Comparison of ENCODE assay signal across 22 cellular contexts in genomic region chr17:75791251-75791650, GRCh38. TPM values are rescaled to one million over a fixed set of nuclear protein-coding genes. Genes with fewer than 3 reads are reported as not detected.
DNase-seq lines count a peak whose midpoint lies in the region; ATAC-seq, FAIRE-seq and TF ChIP-seq lines count a peak whose summit lies in the region.
"Had no signal": no experiment of that assay in that cellular context is flagged by ENCODE, and none has a peak within 500 bp of the region (broad histone marks: within the 10 kb centered on the region; RNA-seq: fewer than 3 reads in every experiment).

No MANE protein-coding gene starts in this region.

- H3K9ac ChIP-seq in Loucy (ENCODE audit: low read depth, low read length, poor library complexity, severe bottlenecking) (no peak overlapping the region), K562 (ENCODE audit: insufficient read depth in 1 of 2, low read depth in 2 of 2, low read length in 2 of 2) (no peak overlapping the region)
- H3K9ac ChIP-seq: GM23248, KMS-11 had no signal

- no peaks in the 10 kb centered on the region for H3K9me3 ChIP-seq in HEK293 (ENCODE audit: control insufficient read depth, insufficient read depth, low read depth, low read length)
- H3K9me3 ChIP-seq in Loucy (ENCODE audit: insufficient read depth, low read depth, low read length) = no peaks in the 10 kb centered on the region
- H3K9me3 ChIP-seq in K562 (replicated peaks; ENCODE audit: control insufficient read depth, insufficient read depth, low read depth, low read length) = no peaks in the 10 kb centered on the region
- H3K9me3 ChIP-seq: BE2C had no signal

- H3K27me3 ChIP-seq in Loucy (ENCODE audit: insufficient read depth, low read length, poor library complexity, severe bottlenecking) (no peaks in the 10 kb centered on the region), K562 (ENCODE audit: control insufficient read depth in 2 of 2, insufficient read depth in 2 of 2, low read length in 2 of 2) (no peaks in the 10 kb centered on the region), H7 (ENCODE audit: control insufficient read depth, insufficient read depth, low read length) (no peaks in the 10 kb centered on the region)
- H3K27me3 ChIP-seq: BE2C had no signal

- H2AFZ ChIP-seq in Loucy (ENCODE audit: low read length) (no peak overlapping the region), K562 (ENCODE audit: low read depth, low read length) (no peak overlapping the region)
- H2AFZ ChIP-seq: GM23248 had no signal

- H3K36me3 ChIP-seq in HEK293 (ENCODE audit: control insufficient read depth in 2 of 2, insufficient read depth in 1 of 2, low read length in 2 of 2) (peaks cover 17 to 51% of the 10 kb centered on the region in 2 experiments), Loucy (ENCODE audit: insufficient read depth, low read length) (peaks cover 24% of the 10 kb centered on the region; the same call in 1 of the 2 replicates), K562 (ENCODE audit: control insufficient read depth, insufficient read depth, low read length) (peaks cover 40% of the 10 kb centered on the region; the same call in 2 of the 3 replicates), H7 (replicated peaks; ENCODE audit: control insufficient read depth, insufficient read depth, low read length) (peaks cover 4% of the 10 kb centered on the region)

- peaks cover 99% of the 10 kb centered on the region for H3K79me2 ChIP-seq in Loucy (ENCODE audit: insufficient read depth, low read length)
- peaks cover 52% of the 10 kb centered on the region for H3K79me2 ChIP-seq in K562 (ENCODE audit: control insufficient read depth, insufficient read depth, low read length)

- DNase-seq in K562 (ENCODE audit: extremely low read depth in 1 of 4, low spot score in 3 of 4) = no peak
- no peak for DNase-seq in neural crest cell (ENCODE audit: low read depth, low spot score)
- DNase-seq in H7 = no peak
- no peak for DNase-seq in EL
- DNase-seq: BE2C; C1 segment of cervical spinal cord; CD4-positive, CD25-positive, alpha-beta regulatory T cell; CD8-positive, alpha-beta memory T cell; COR-L47; DMS 273 treated with DMSO at 0.1 percent for 48 hours; DMS53; DND-41; GM23248; HCEC 1CT; HFFc6 had no signal

- H3K9me1 ChIP-seq in K562 (ENCODE audit: control insufficient read depth, insufficient read depth, low read length) = no peaks in the 10 kb centered on the region

- peaks cover 18% of the 10 kb centered on the region for H3K4me1 Mint-ChIP-seq in neural crest cell

- CTCF ChIA-PET in HEK293 (lab: Yijun Ruan, JAX) (interaction anchor here (0.9 to 1.6 kb wide), 4 partner anchors 8 to 209 kb away, joined by 3 to 8 read pairs (median 4); partner anchors contain the start of gene CDK3), K562 (lab: Yijun Ruan, JAX; ENCODE audit: low intra/inter-chr PET ratio) (no interaction called here)

- H3K27me3 Mint-ChIP-seq in neural crest cell (ENCODE audit: low read depth) = no peaks in the 10 kb centered on the region
- H3K27me3 Mint-ChIP-seq: CD4-positive, CD25-positive, alpha-beta regulatory T cell; CD8-positive, alpha-beta memory T cell had no signal

- peak overlapping the region; percentile 14 for H3K4me3 Mint-ChIP-seq in neural crest cell
- H3K4me3 Mint-ChIP-seq: CD8-positive, alpha-beta memory T cell; HFFc6 had no signal

- no TSS peak for BruUV-seq in K562 (replicated peaks; lab: Mats Ljungman, UMichigan)

- H3K27ac ChIP-seq in HEK293 (ENCODE audit: extremely low read depth, low read depth, low read length) (no peak overlapping the region), K562 (ENCODE audit: extremely low read depth, low read depth, low read length) (no peak overlapping the region)
- H3K27ac ChIP-seq: GM23248, KMS-11 had no signal

- TF ChIP-seq EP300 in K562 (IDR thresholded peaks at IDR 0.05; ENCODE audit: low read length) = no peak

- TF ChIP-seq POLR2A in K562 (conservative IDR thresholded peaks at IDR 0.05) = no peak

- H3K4me3 ChIP-seq in HEK293 (ENCODE audit: low read depth, low read length) (no peak overlapping the region), Loucy (ENCODE audit: low read length, poor library complexity, severe bottlenecking) (no peak overlapping the region), K562 (no peak overlapping the region), H7 (ENCODE audit: insufficient read depth, low read depth, low read length) (no peak overlapping the region)
- H3K4me3 ChIP-seq: GM23248 had no signal

- intact Hi-C loops in K562 (cut with micrococcal nuclease) = no loop called here

- no peak overlapping the region for H3K27ac Mint-ChIP-seq in neural crest cell (ENCODE audit: unreplicated experiment)
- H3K27ac Mint-ChIP-seq: CD4-positive, CD25-positive, alpha-beta regulatory T cell; HFFc6 had no signal

- peaks cover 35% of the 10 kb centered on the region for H4K20me1 ChIP-seq in Loucy (ENCODE audit: insufficient read depth, low read length, poor library complexity, severe bottlenecking)
- H4K20me1 ChIP-seq in K562 (replicated peaks; ENCODE audit: control insufficient read depth, insufficient read depth, low read length) = no peaks in the 10 kb centered on the region

- no peak for ATAC-seq in K562
- no peak for ATAC-seq in GM21515 (IDR thresholded peaks at IDR 0.05; ENCODE audit: unreplicated experiment)

- no peak for TF ChIP-seq CTCF in HEK293 (tag by site-specific recombination; IDR thresholded peaks at IDR 0.05)
- TF ChIP-seq CTCF in Loucy (conservative IDR thresholded peaks at IDR 0.05; ENCODE audit: low read length) = no peak
- TF ChIP-seq CTCF in K562 (IDR thresholded peaks at IDR 0.05 in 2 of 3, conservative IDR thresholded peaks at IDR 0.05 in 1 of 3; ENCODE audit: insufficient read depth in 2 of 3, low read depth in 1 of 3, low read length in 3 of 3) = no peak
- TF ChIP-seq CTCF in neural crest cell (conservative IDR thresholded peaks at IDR 0.05) = no peak

- no peaks in the 10 kb centered on the region for H3K9me3 Mint-ChIP-seq in neural crest cell
- H3K9me3 Mint-ChIP-seq: CD4-positive, CD25-positive, alpha-beta regulatory T cell; CD8-positive, alpha-beta memory T cell; HFFc6 had no signal

- peaks cover 6% of the 10 kb centered on the region for H3K36me3 Mint-ChIP-seq in neural crest cell (ENCODE audit: low read depth)

- FAIRE-seq in K562 (lab: Jason Lieb, UNC) = no peak
- FAIRE-seq: G401.6, GM12892, GM18507 had no signal

- in situ Hi-C loops in K562 (cut with MboI) = no loop called here

- no peak for TF ChIP-seq RAD21 in K562 (CRISPR knock-in tag; conservative IDR thresholded peaks at IDR 0.05 in 1 of 2, IDR thresholded peaks at IDR 0.05 in 1 of 2)

- no peaks in the 10 kb centered on the region for H3K9me2 ChIP-seq in Loucy (replicated peaks; ENCODE audit: low read depth, low read length)

- H3K4me2 ChIP-seq in Loucy (ENCODE audit: low read depth, low read length, poor library complexity, severe bottlenecking) (peak overlapping the region; percentile 15), K562 (ENCODE audit: insufficient read depth, low read length) (no peak overlapping the region)
- H3K4me2 ChIP-seq: KMS-11 had no signal

- H3F3A ChIP-seq in Loucy (ENCODE audit: low read depth) = no peaks in the 10 kb centered on the region

- H3K4me1 ChIP-seq in HEK293 (ENCODE audit: control insufficient read depth, insufficient read depth, low read length) (peaks cover 5% of the 10 kb centered on the region; the same call in 1 of the 2 replicates), Loucy (ENCODE audit: insufficient read depth, low read length, poor library complexity, severe bottlenecking) (peaks cover 46% of the 10 kb centered on the region), K562 (replicated peaks in 1 of 2; ENCODE audit: control insufficient read depth in 2 of 2, insufficient read depth in 2 of 2, low read length in 2 of 2) (peaks cover 12 to 14% of the 10 kb centered on the region in 2 experiments)
- H3K4me1 ChIP-seq: BE2C had no signal

- POLR2A ChIA-PET in HEK293 (lab: Yijun Ruan, JAX) (interaction anchor here (0.6 to 4.8 kb wide), 4 partner anchors 12 to 64 kb away, joined by 3 to 54 read pairs (median 5); partner anchors contain the start of gene WBP2), K562 (lab: Yijun Ruan, JAX) (interaction anchor here (1.1 to 2.5 kb wide), 6 partner anchors 8 to 27 kb away, joined by 3 to 25 read pairs (median 6); a partner anchor contains a TSS)

- WGBS in K562 (ENCODE audit: insufficient coverage, low coverage, missing lambda C conversion rate) = 90% methylated on average over 6 of the region's 6 CpGs

RNA-seq across cellular contexts. Expression of gene UNK, which starts 6.6 kb away (rescaled TPM):
- 112 and 148 TPM in 2 replicates for total RNA-seq in K562 (2011; cell fraction: chromatin; rRNA removed; ENCODE audit: low replicate concordance)
- 60.9 and 67.9 TPM in 2 replicates for total RNA-seq in K562 (2011; cell fraction: nucleolus; rRNA removed)
- 116 and 161 TPM in 2 replicates for total RNA-seq in K562 (2011; cell fraction: nucleoplasm; rRNA removed)
- total RNA-seq in K562 (2014; rRNA removed) (12.8 and 16.0 TPM in 2 replicates), K562 (2014; rRNA removed; fragmentation: Illumina TruSeq; extraction: Trizol) (24.8 and 27.6 TPM in 2 replicates), K562 (2015; rRNA removed; fragmentation: Illumina TruSeq; extraction: Trizol) (25.8 and 27.7 TPM in 2 replicates), K562 (2021) (22.2 and 26.7 TPM in 2 replicates), neural crest cell (49.3 and 49.4 TPM in 2 replicates)
- polyA plus RNA-seq in K562 (2011; rRNA removed) (38.6 and 38.7 TPM in 2 replicates), K562 (2014; fragmentation: Illumina TruSeq; extraction: Trizol) (36.5 and 38.1 TPM in 2 replicates), K562 (2014; fragmentation: Nextera tagmentation; extraction: Ambion mirVana) (10 to 100 TPM; 13.7 to 18.8 TPM), K562 (2014; rRNA removed) (24.2 and 25.4 TPM in 2 replicates)
- 17.7 and 26.9 TPM in 2 replicates for polyA plus RNA-seq in K562 (2011; cell fraction: cytosol; rRNA removed)
- 31.3 and 35.3 TPM in 2 replicates for polyA plus RNA-seq in K562 (2011; cell fraction: nucleus; rRNA removed)
- polyA plus RNA-seq in K562 (2012) = 20.2 and 24.9 TPM in 2 replicates
- 25.3 and 43.9 TPM in 2 replicates for polyA minus RNA-seq in K562 (2011; rRNA and poly(A)+ RNA removed)
- polyA minus RNA-seq in K562 (2011; cell fraction: cytosol; rRNA and poly(A)+ RNA removed) = 6.6 and 14.4 TPM in 2 replicates
- 17.8 and 34.1 TPM in 2 replicates for polyA minus RNA-seq in K562 (2011; cell fraction: nucleus; rRNA and poly(A)+ RNA removed)
- total RNA-seq in H7 (2014; rRNA removed; shearing (Covaris generic)) = 17.9 and 21.7 TPM in 2 replicates

RNA-seq across cellular contexts. Expression of gene GALK1, which starts 26.3 kb away (rescaled TPM):
- 12.6 and 46.2 TPM in 2 replicates for total RNA-seq in K562 (2011; cell fraction: chromatin; rRNA removed; ENCODE audit: low replicate concordance)
- 46.2 and 53.6 TPM in 2 replicates for total RNA-seq in K562 (2011; cell fraction: nucleolus; rRNA removed)
- total RNA-seq in K562 (2011; cell fraction: nucleoplasm; rRNA removed) = 21.6 and 27.1 TPM in 2 replicates
- total RNA-seq in K562 (2014; rRNA removed) (51.6 and 58.5 TPM in 2 replicates), K562 (2014; rRNA removed; fragmentation: Illumina TruSeq; extraction: Trizol) (2.2 and 4.2 TPM in 2 replicates), K562 (2015; rRNA removed; fragmentation: Illumina TruSeq; extraction: Trizol) (23.2 and 23.4 TPM in 2 replicates), K562 (2021) (41.6 and 46.7 TPM in 2 replicates), neural crest cell (11.9 and 13.1 TPM in 2 replicates)
- polyA plus RNA-seq in K562 (2011; rRNA removed) (17.4 and 31.4 TPM in 2 replicates), K562 (2014; fragmentation: Illumina TruSeq; extraction: Trizol) (6.1 and 15.8 TPM in 2 replicates), K562 (2014; fragmentation: Nextera tagmentation; extraction: Ambion mirVana) (1 to 10 TPM in 1 of 2 experiments, under 1 TPM in 1; 0.45 to 2.1 TPM), K562 (2014; rRNA removed) (36.4 and 40.3 TPM in 2 replicates)
- polyA plus RNA-seq in K562 (2011; cell fraction: cytosol; rRNA removed) = 40.3 and 101 TPM in 2 replicates
- polyA plus RNA-seq in K562 (2011; cell fraction: nucleus; rRNA removed) = 71.0 and 91.6 TPM in 2 replicates
- 29.9 and 60.2 TPM in 2 replicates for polyA plus RNA-seq in K562 (2012)
- polyA minus RNA-seq in K562 (2011; rRNA and poly(A)+ RNA removed) = 7.4 and 9.8 TPM in 2 replicates
- polyA minus RNA-seq in K562 (2011; cell fraction: cytosol; rRNA and poly(A)+ RNA removed) = 23.4 and 30.8 TPM in 2 replicates
- 18.3 and 25.1 TPM in 2 replicates for polyA minus RNA-seq in K562 (2011; cell fraction: nucleus; rRNA and poly(A)+ RNA removed)
- 43.4 and 47.2 TPM in 2 replicates for total RNA-seq in H7 (2014; rRNA removed; shearing (Covaris generic))

RNA-seq across cellular contexts. Expression of gene UNC13D, which starts 53.0 kb away (rescaled TPM):
- total RNA-seq in K562 (2011; cell fraction: chromatin; rRNA removed; ENCODE audit: low replicate concordance) = 235 and 813 TPM in 2 replicates
- 592 and 605 TPM in 2 replicates for total RNA-seq in K562 (2011; cell fraction: nucleolus; rRNA removed)
- total RNA-seq in K562 (2011; cell fraction: nucleoplasm; rRNA removed) = 287 and 294 TPM in 2 replicates
- total RNA-seq in K562 (2014; rRNA removed) = 150 and 207 TPM in 2 replicates
- 22.9 and 31.6 TPM in 2 replicates for total RNA-seq in K562 (2014; rRNA removed; fragmentation: Illumina TruSeq; extraction: Trizol)
- 74.2 and 74.8 TPM in 2 replicates for total RNA-seq in K562 (2015; rRNA removed; fragmentation: Illumina TruSeq; extraction: Trizol)
- total RNA-seq in K562 (2021) = 222 and 244 TPM in 2 replicates
- polyA plus RNA-seq in K562 (2011; rRNA removed) = 69.2 and 129 TPM in 2 replicates
- 51.7 and 114 TPM in 2 replicates for polyA plus RNA-seq in K562 (2011; cell fraction: cytosol; rRNA removed)
- 454 and 648 TPM in 2 replicates for polyA plus RNA-seq in K562 (2011; cell fraction: nucleus; rRNA removed)
- 163 and 235 TPM in 2 replicates for polyA plus RNA-seq in K562 (2012)
- 66.9 and 108 TPM in 2 replicates for polyA plus RNA-seq in K562 (2014; fragmentation: Illumina TruSeq; extraction: Trizol)
- 1 to 10 TPM in 1 of 2 experiments, under 1 TPM in 1; 0.86 to 1.9 TPM for polyA plus RNA-seq in K562 (2014; fragmentation: Nextera tagmentation; extraction: Ambion mirVana)
- 147 and 160 TPM in 2 replicates for polyA plus RNA-seq in K562 (2014; rRNA removed)
- polyA minus RNA-seq in K562 (2011; rRNA and poly(A)+ RNA removed) = 34.9 and 44.0 TPM in 2 replicates
- 92.5 and 106 TPM in 2 replicates for polyA minus RNA-seq in K562 (2011; cell fraction: cytosol; rRNA and poly(A)+ RNA removed)
- 163 and 184 TPM in 2 replicates for polyA minus RNA-seq in K562 (2011; cell fraction: nucleus; rRNA and poly(A)+ RNA removed)
- 1.1 and 3.1 TPM in 2 replicates for total RNA-seq in neural crest cell
- total RNA-seq in H7 (2014; rRNA removed; shearing (Covaris generic)) = 4.2 and 7.2 TPM in 2 replicates
